In the genomic region with DNA sequence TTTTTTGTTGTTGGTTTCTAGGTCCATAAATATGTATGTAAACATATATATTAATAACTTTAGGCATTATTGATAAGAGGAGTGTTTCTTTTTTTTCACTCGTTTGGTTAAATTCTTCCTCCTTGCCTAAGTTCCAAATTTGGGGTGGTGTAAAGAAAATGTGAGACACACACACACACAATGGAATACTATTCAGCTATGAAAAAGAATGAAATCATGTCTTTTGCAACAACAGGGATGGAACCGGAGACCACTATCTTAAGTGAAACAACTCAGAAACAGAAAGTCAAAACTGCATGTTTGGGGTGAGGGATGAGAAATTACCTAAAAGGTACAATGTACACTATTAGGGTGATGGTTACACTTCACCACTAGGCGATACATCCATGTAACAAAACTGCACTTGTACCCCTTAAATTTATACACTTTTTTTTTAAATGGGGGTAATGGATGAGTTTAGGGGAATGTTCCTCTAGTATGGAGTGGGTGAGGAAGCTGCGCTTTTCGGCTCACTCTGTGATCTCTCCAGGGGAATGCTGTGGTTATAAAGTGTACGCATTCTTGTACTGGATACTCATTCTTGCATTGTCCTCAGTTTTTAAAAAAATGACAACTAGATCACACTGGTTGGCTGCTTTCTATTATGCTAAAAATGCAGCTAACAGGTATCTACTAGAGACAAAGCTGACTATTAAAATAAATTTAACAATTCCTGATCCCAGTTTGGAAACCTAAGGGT, we compare ENCODE assay signal across 14 cellular contexts. TPM values are rescaled to one million over a fixed set of nuclear protein-coding genes. Genes with fewer than 3 reads are reported as not detected.
"Had no signal": no experiment of that assay in that cellular context is flagged by ENCODE, and none has a peak within 500 bp of the region (broad histone marks: within the 10 kb centered on the region; RNA-seq: fewer than 3 reads in every experiment).

No MANE protein-coding gene starts in this region.

- H3K27me3 ChIP-seq: vagina had no signal

- ATAC-seq: activated CD4-positive, alpha-beta T cell treated with anti-CD3 and anti-CD28 coated beads for 36 hours; activated CD8-positive, alpha-beta T cell treated with anti-CD3 and anti-CD28 coated beads, Interleukin-2, amount 10 ng/mL, durations not matched to agents 7 days and 5 days; left cardiac atrium; naive thymus-derived CD4-positive, alpha-beta T cell; stimulated activated effector memory CD8-positive, alpha-beta T cell treated with anti-CD3 and anti-CD28 coated beads, Interleukin-12 subunit alpha, Interleukin-12 subunit beta, amount 100 ng/mL, for 72 hours had no signal

- H3K27ac ChIP-seq: coronary artery, skin epidermis, tibial artery, vagina, VCaP had no signal

- H3K9me3 ChIP-seq: tibial artery, vagina had no signal

- H3K4me3 ChIP-seq: coronary artery, lung, skin epidermis, tibial artery, vagina had no signal

- DNase-seq: activated CD4-positive, alpha-beta T cell treated with anti-CD3 and anti-CD28 coated beads for 36 hours; activated CD8-positive, alpha-beta T cell treated with anti-CD3 and anti-CD28 coated beads, Interleukin-2, amount 10 ng/mL, durations not matched to agents 7 days and 5 days; activated naive CD4-positive, alpha-beta T cell treated with anti-CD3 and anti-CD28 coated beads for 36 hours; effector CD8-positive, alpha-beta T cell; left cardiac atrium; naive thymus-derived CD4-positive, alpha-beta T cell; T-helper 9 cell; tibial artery had no signal

- H3K36me3 ChIP-seq: tibial artery, vagina had no signal

RNA-seq across cellular contexts. Expression of a gene that starts 50.8 kb away (rescaled TPM):
- polyA plus RNA-seq: naive thymus-derived CD4-positive, alpha-beta T cell had no signal
